In the genomic region with DNA sequence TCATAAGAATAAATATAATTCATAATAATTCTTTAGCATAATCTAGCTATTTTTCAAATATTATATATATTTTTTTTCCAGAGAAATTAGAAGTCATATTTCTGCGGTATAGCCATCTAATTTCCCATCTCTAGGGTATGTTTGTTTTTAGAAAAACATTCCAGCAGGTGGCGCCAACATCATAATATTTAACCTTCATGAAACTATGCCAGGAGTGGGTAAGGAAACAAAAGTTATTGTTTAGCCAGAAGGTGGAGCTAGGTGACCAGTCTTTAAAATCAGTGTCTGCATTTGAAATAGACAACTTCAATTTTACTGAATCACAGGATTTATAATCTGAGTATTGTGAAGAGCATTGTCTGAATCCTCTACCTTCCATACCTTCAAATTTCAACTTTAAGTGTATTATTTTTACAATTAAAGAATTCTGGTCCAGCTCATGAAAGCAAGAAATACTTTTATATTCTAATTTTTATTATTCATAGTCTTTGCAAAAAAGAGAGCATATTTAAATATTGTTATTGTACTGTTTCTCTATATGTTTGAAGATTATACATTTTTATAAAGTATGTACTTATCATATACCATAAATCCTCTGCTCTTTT, we compare ENCODE assay signal across 8 cellular contexts. TPM values are rescaled to one million over a fixed set of nuclear protein-coding genes. Genes with fewer than 3 reads are reported as not detected.
DNase-seq lines count a peak whose midpoint lies in the region; ATAC-seq and TF ChIP-seq lines count a peak whose summit lies in the region.

No MANE protein-coding gene starts in this region.

- no peak overlapping the region for H3K4me3 Mint-ChIP-seq in activated naive CD4-positive, alpha-beta T cell treated with anti-CD3 and anti-CD28 coated beads for 36 hours
- no peak overlapping the region for H3K4me3 Mint-ChIP-seq in glutamatergic neuron (ENCODE audit: unreplicated experiment)

- H3K27ac Mint-ChIP-seq in activated naive CD4-positive, alpha-beta T cell treated with anti-CD3 and anti-CD28 coated beads for 36 hours = no peak overlapping the region
- no peak overlapping the region for H3K27ac Mint-ChIP-seq in glutamatergic neuron (ENCODE audit: unreplicated experiment)

- peak; percentile 85 for TF ChIP-seq CTCF in glutamatergic neuron (IDR thresholded peaks at IDR 0.05; ENCODE audit: partially characterized antibody, unreplicated experiment)

- CTCF ChIA-PET in activated naive CD4-positive, alpha-beta T cell treated with anti-CD3 and anti-CD28 coated beads for 36 hours (lab: Charles Lee) = interaction anchor here (0.6 to 1.5 kb wide), 10 partner anchors 9 to 711 kb away, joined by 3 to 5 read pairs (median 3); no protein-coding TSS in a partner anchor

- no peaks in the 10 kb centered on the region for H3K4me1 Mint-ChIP-seq in activated naive CD4-positive, alpha-beta T cell treated with anti-CD3 and anti-CD28 coated beads for 36 hours (ENCODE audit: low read depth)
- H3K4me1 Mint-ChIP-seq in glutamatergic neuron (ENCODE audit: low read depth, unreplicated experiment) = no peaks in the 10 kb centered on the region

- DNase-seq in SIG-M5 treated with dmso at 0.1 percent for 504 hours (lab: John Stamatoyannopoulos, UW; ENCODE audit: unreplicated experiment) (peak; percentile 78), SIG-M5 (lab: John Stamatoyannopoulos, UW) (no peak), NCI-H1092 (lab: John Stamatoyannopoulos, UW) (peak; percentile 83), SK-N-DZ (ENCODE audit: low spot score) (peak; percentile 89), glutamatergic neuron (peak; percentile 36), renal cortical epithelial cell (ENCODE audit: low read depth) (peak; percentile 85)
- DNase-seq in activated naive CD4-positive, alpha-beta T cell treated with anti-CD3 and anti-CD28 coated beads for 36 hours = peak; percentile 83

- H3K36me3 Mint-ChIP-seq in activated naive CD4-positive, alpha-beta T cell treated with anti-CD3 and anti-CD28 coated beads for 36 hours (ENCODE audit: low read depth) = no peaks in the 10 kb centered on the region
- H3K36me3 Mint-ChIP-seq in glutamatergic neuron (ENCODE audit: unreplicated experiment) = no peaks in the 10 kb centered on the region

- H3K9me3 Mint-ChIP-seq in activated naive CD4-positive, alpha-beta T cell treated with anti-CD3 and anti-CD28 coated beads for 36 hours = no peaks in the 10 kb centered on the region
- H3K9me3 Mint-ChIP-seq in glutamatergic neuron (ENCODE audit: unreplicated experiment) = no peaks in the 10 kb centered on the region

- peak; percentile 99 for ATAC-seq in HG02759 (IDR thresholded peaks at IDR 0.05; ENCODE audit: unreplicated experiment)

- H3K27me3 Mint-ChIP-seq in activated naive CD4-positive, alpha-beta T cell treated with anti-CD3 and anti-CD28 coated beads for 36 hours (ENCODE audit: low read depth) = no peaks in the 10 kb centered on the region
- no peaks in the 10 kb centered on the region for H3K27me3 Mint-ChIP-seq in glutamatergic neuron (ENCODE audit: unreplicated experiment)

- intact Hi-C loops in activated naive CD4-positive, alpha-beta T cell treated with anti-CD3 and anti-CD28 coated beads for 36 hours (cut with micrococcal nuclease) = loop anchor here (1.0 to 10.0 kb wide), 2 partner anchors 145 to 659 kb away; no protein-coding TSS in a partner anchor

RNA-seq across cellular contexts. Expression of gene CCDC179, which starts 15.7 kb away (rescaled TPM):
- not detected in 2 replicates for polyA plus RNA-seq in SK-N-DZ (2014; cell fraction: cytosol; rRNA removed)
- not detected in 2 replicates for polyA plus RNA-seq in SK-N-DZ (2014; cell fraction: nucleus; rRNA removed)
- total RNA-seq in activated naive CD4-positive, alpha-beta T cell treated with anti-CD3 and anti-CD28 coated beads for 36 hours = not detected
- total RNA-seq in glutamatergic neuron (ENCODE audit: unreplicated experiment) = not detected
- total RNA-seq in renal cortical epithelial cell = not detected in 2 replicates

RNA-seq across cellular contexts. Expression of gene SVIP, which starts 46.4 kb away (rescaled TPM):
- polyA plus RNA-seq in SK-N-DZ (2014; cell fraction: cytosol; rRNA removed) = 17.8 and 20.0 TPM in 2 replicates
- polyA plus RNA-seq in SK-N-DZ (2014; cell fraction: nucleus; rRNA removed) = 10.2 and 13.4 TPM in 2 replicates
- 10 to 100 TPM; 81.2 to 84.2 TPM for total RNA-seq in activated naive CD4-positive, alpha-beta T cell treated with anti-CD3 and anti-CD28 coated beads for 36 hours
- total RNA-seq in glutamatergic neuron (ENCODE audit: unreplicated experiment) = 255 TPM
- total RNA-seq in renal cortical epithelial cell = 5.8 and 8.9 TPM in 2 replicates
